22 cellular contexts compared by ENCODE assay signal in genomic region chr9:70753311-70753710, GRCh38.
"Had no signal": no experiment of that assay in that cellular context is flagged by ENCODE, and none has a peak within 500 bp of the region (broad histone marks: within the 10 kb centered on the region; RNA-seq: fewer than 3 reads in every experiment).

No MANE protein-coding gene starts in this region.

- H3K27me3 ChIP-seq: esophagus squamous epithelium, right lobe of liver, tibial nerve, upper lobe of left lung had no signal

- H3K36me3 ChIP-seq: esophagus squamous epithelium, right lobe of liver, thoracic aorta, upper lobe of left lung had no signal

- H3K4me3 ChIP-seq: coronary artery, esophagus squamous epithelium, mucosa of descending colon, right lobe of liver, thoracic aorta, tibial nerve, upper lobe of left lung had no signal

- H3K27me3 Mint-ChIP-seq: progenitor cell of endocrine pancreas had no signal

- H3K4me1 ChIP-seq: esophagus squamous epithelium, parathyroid adenoma, right lobe of liver, tibial nerve, upper lobe of left lung had no signal

- DNase-seq: dermis blood vessel endothelial cell; effector memory CD8-positive, alpha-beta T cell; erythroblast; esophagus squamous epithelium; mesenchymal stem cell; mucosa of descending colon; naive B cell; right lobe of liver; small intestine; stimulated activated CD4-positive, alpha-beta T cell treated with anti-CD3 and anti-CD28 coated beads, Interleukin-15, amount 100 ng/mL, for 24 hours; stimulated activated CD4-positive, alpha-beta T cell treated with anti-CD3 and anti-CD28 coated beads, Interleukin-2, amount 100 ng/mL, for 48 hours; stimulated activated naive B cell treated with anti-CD40 and anti-IgM and Interleukin-4, amounts not matched to agents 10 μg/mL and 1 μg/mL and 100 μg/mL, for 72 hours; upper lobe of left lung had no signal

- H3K4me3 Mint-ChIP-seq: effector memory CD8-positive, alpha-beta T cell; mesothelial cell of epicardium; naive B cell; natural killer cell treated with Interleukin-12 subunit alpha and Interleukin-12 subunit beta and Interleukin-15 and Interleukin-18, amount 100 ng/mL, for 72 hours; neural crest cell; stimulated activated naive B cell treated with anti-CD40 and anti-IgM and Interleukin-4, amounts not matched to agents 10 μg/mL and 1 μg/mL and 100 μg/mL, for 72 hours; stimulated activated naive CD8-positive, alpha-beta T cell treated with anti-CD3 and anti-CD28 coated beads, Interleukin-15, Interleukin-2, amounts not matched to agents 100 ng/mL and 50 ng/mL, for 24 hours had no signal

- H3K36me3 Mint-ChIP-seq: naive B cell; natural killer cell treated with Interleukin-12 subunit alpha and Interleukin-12 subunit beta and Interleukin-15 and Interleukin-18, amount 100 ng/mL, for 72 hours; stimulated activated naive B cell treated with anti-CD40 and anti-IgM and Interleukin-4, amounts not matched to agents 10 μg/mL and 1 μg/mL and 100 μg/mL, for 72 hours had no signal

- H3K9me3 ChIP-seq: esophagus squamous epithelium, mucosa of descending colon, right lobe of liver, thoracic aorta, tibial nerve, upper lobe of left lung had no signal

- H3K27ac Mint-ChIP-seq: effector memory CD8-positive, alpha-beta T cell; mesothelial cell of epicardium; naive B cell; natural killer cell treated with Interleukin-12 subunit alpha and Interleukin-12 subunit beta and Interleukin-15 and Interleukin-18, amount 100 ng/mL, for 72 hours; progenitor cell of endocrine pancreas; stimulated activated naive B cell treated with anti-CD40 and anti-IgM and Interleukin-4, amounts not matched to agents 10 μg/mL and 1 μg/mL and 100 μg/mL, for 72 hours; stimulated activated naive CD8-positive, alpha-beta T cell treated with anti-CD3 and anti-CD28 coated beads, Interleukin-15, Interleukin-2, amounts not matched to agents 100 ng/mL and 50 ng/mL, for 24 hours had no signal

- H3K9me3 Mint-ChIP-seq: stimulated activated naive CD8-positive, alpha-beta T cell treated with anti-CD3 and anti-CD28 coated beads, Interleukin-15, Interleukin-2, amounts not matched to agents 100 ng/mL and 50 ng/mL, for 24 hours had no signal

- H3K27ac ChIP-seq: coronary artery, esophagus squamous epithelium, parathyroid adenoma, right lobe of liver, thoracic aorta, tibial nerve, upper lobe of left lung had no signal

- H3K4me1 Mint-ChIP-seq: naive B cell; stimulated activated naive B cell treated with anti-CD40 and anti-IgM and Interleukin-4, amounts not matched to agents 10 μg/mL and 1 μg/mL and 100 μg/mL, for 72 hours had no signal
